ENCODE assay signal across 8 cellular contexts in genomic region chr17:4997302-4998026, GRCh38. TPM values are rescaled to one million over a fixed set of nuclear protein-coding genes. Genes with fewer than 3 reads are reported as not detected.
DNase-seq lines count a peak whose midpoint lies in the region; ATAC-seq and TF ChIP-seq lines count a peak whose summit lies in the region.

Gene INCA1 (minus strand): TSS chr17:4997522. CDS start chr17:4994437, 3,085 bp downstream.
Gene KIF1C (plus strand): TSS chr17:4997950. CDS start chr17:5000247, 2,297 bp downstream.

- H3K36me3 ChIP-seq in DOHH2 (ENCODE audit: control insufficient read depth, low read length) (peaks cover 13% of the 10 kb centered on the region), stomach (peaks cover 16 to 21% (median 20%) of the 10 kb centered on the region in 4 donors)

- H3K79me2 ChIP-seq in DOHH2 (ENCODE audit: control insufficient read depth, low read length), result peaks cover 12% of the 10 kb centered on the region

- peaks cover 5% of the 10 kb centered on the region for H3K36me3 Mint-ChIP-seq in neural crest cell (ENCODE audit: low read depth)

- H3K27me3 ChIP-seq in DOHH2 (ENCODE audit: control insufficient read depth, low read length) (no peaks in the 10 kb centered on the region), stomach (no peaks in the 10 kb centered on the region)

- CTCF ChIA-PET in RWPE1 (lab: Yijun Ruan, JAX), result interaction anchor here (0.6 to 1.3 kb wide), 3 partner anchors 10 to 1484 kb away, joined by 3 to 6 read pairs (median 5); partner anchors contain the start of gene CAMTA2

- H3K4me1 ChIP-seq in DOHH2 (ENCODE audit: control insufficient read depth, low read length) (peaks cover 21% of the 10 kb centered on the region), stomach (peaks cover 27 to 34% (median 32%) of the 10 kb centered on the region in 4 donors)

- H3K4me3 Mint-ChIP-seq in neural crest cell, result peak within 1 kb of the TSS; percentile 88

- H3K4me2 ChIP-seq in DOHH2 (ENCODE audit: low read length), result peak within 1 kb of the TSS; percentile 98

- peak within 1 kb of the TSS; percentile 85 for H3K4me3 ChIP-seq in DOHH2 (ENCODE audit: low read length)
- peak within 1 kb of the TSS; percentile 93 to 99 (median 98) for H3K4me3 ChIP-seq in stomach

- peak; percentile 74 for ATAC-seq in GM21737 (IDR thresholded peaks at IDR 0.05; ENCODE audit: unreplicated experiment)

- intact Hi-C loops in stomach (cut with DNase I; ENCODE audit: low total_unique reads), result no loop called here

- H3K9me2 ChIP-seq in DOHH2 (replicated peaks; ENCODE audit: control insufficient read depth, low read length), result no peaks in the 10 kb centered on the region

- peak within 1 kb of the TSS; percentile 62 for H3K27ac Mint-ChIP-seq in neural crest cell (ENCODE audit: unreplicated experiment)

- H3K9me3 Mint-ChIP-seq in neural crest cell, result no peaks in the 10 kb centered on the region

- peaks cover 7% of the 10 kb centered on the region for H3K27me3 Mint-ChIP-seq in neural crest cell (ENCODE audit: low read depth)

- H3K27ac ChIP-seq in DOHH2 (ENCODE audit: low read depth, low read length) (peak within 1 kb of the TSS; percentile 44; the same call in 1 of the 2 replicates), RWPE1 (peak within 1 kb of the TSS; percentile 89), stomach (peak within 1 kb of the TSS; percentile 91 to 97 (median 94))

- no peaks in the 10 kb centered on the region for H3F3A ChIP-seq in DOHH2 (ENCODE audit: control insufficient read depth, insufficient read depth)

- WGBS in stomach, 5 donors, result 0 to 2% (median 1%) methylated on average over 18 to 93 of the region's 93 CpGs; no CpG with 5 or more reads in 1 of the 5 donors

- no peaks in the 10 kb centered on the region for H4K20me1 ChIP-seq in DOHH2 (ENCODE audit: control insufficient read depth, insufficient read depth, low read depth, low read length)

- H3K9me3 ChIP-seq in DOHH2 (ENCODE audit: control insufficient read depth, insufficient read depth, low read length) (no peaks in the 10 kb centered on the region), stomach (no peaks in the 10 kb centered on the region)

- TF ChIP-seq EP300 in stomach (IDR thresholded peaks at IDR 0.05), result no peak

- DNase-seq in KG1 (lab: John Stamatoyannopoulos, UW) (peak; percentile 28), RWPE1 (ENCODE audit: low spot score) (peak; percentile 96), fibroblast of the conjunctiva (ENCODE audit: low read depth) (peak; percentile 68), neural crest cell (ENCODE audit: low read depth, low spot score) (peak; percentile 84), stomach (peak; percentile 95)
- peak; percentile 96 for DNase-seq in activated effector memory CD4-positive, alpha-beta T cell treated with anti-CD3 and anti-CD28 coated beads, Interleukin-2, amount 50 U/mL, for 16 hours

- TF ChIP-seq POLR2A in stomach (IDR thresholded peaks at IDR 0.05), result peak in 2 of 4 donors; percentile 43 to 58

- POLR2A ChIA-PET in RWPE1 (lab: Yijun Ruan, JAX; ENCODE audit: low non-redundant PET), result interaction anchor here (0.9 to 2.0 kb wide), 5 partner anchors 9 to 88 kb away, joined by 3 to 6 read pairs (median 4); partner anchors contain the start of genes RNF167, SLC25A11 and SPAG7

- peaks cover 15% of the 10 kb centered on the region for H3K4me1 Mint-ChIP-seq in neural crest cell

- TF ChIP-seq CTCF in DOHH2 (IDR thresholded peaks at IDR 0.05; ENCODE audit: low read depth, low read length, poor library complexity, severe bottlenecking), result no peak
- TF ChIP-seq CTCF in RWPE1 (conservative IDR thresholded peaks at IDR 0.05; ENCODE audit: low read depth), result no peak
- peak; percentile 39 for TF ChIP-seq CTCF in neural crest cell (conservative IDR thresholded peaks at IDR 0.05)
- peak in 2 of 7 experiments; percentile 23 to 27 for TF ChIP-seq CTCF in stomach (IDR thresholded peaks at IDR 0.05)

RNA-seq across cellular contexts. Expression of gene INCA1, which starts in this region (rescaled TPM):
- 0.43 and 0.86 TPM in 2 replicates for total RNA-seq in neural crest cell
- 1 to 10 TPM in 2 of 5 donors, not detected in 3; 1.3 to 6.1 TPM for total RNA-seq in stomach
- polyA plus RNA-seq in stomach, result 1 to 10 TPM; 1.4 to 2.7 (median 1.6) TPM

RNA-seq across cellular contexts. Expression of gene KIF1C, which starts in this region (rescaled TPM):
- 61.7 and 68.4 TPM in 2 replicates for total RNA-seq in neural crest cell
- total RNA-seq in stomach, result 100 to 1,000 TPM in 2 of 5 donors, 10 to 100 TPM in 3; 47.5 to 334 (median 94.8) TPM
- polyA plus RNA-seq in stomach, result 100 to 1,000 TPM in 1 of 3 donors, 10 to 100 TPM in 2; 33.4 to 130 (median 70.3) TPM

Comparison
In these comparisons a context has a peak if more than half of its experiments do, and no peak if none do; other contexts are left out.
1. Peak in every context shown above with its lines: DNase-seq, ATAC-seq, H3K4me3 ChIP-seq and H3K27ac ChIP-seq.
2. H3K27ac ChIP-seq: peak in every context shown above with its lines; median percentile 94 in stomach; 89 in RWPE1; 44 in DOHH2.
3. DNase-seq: peak in every context shown above with its lines; median percentile 96 in RWPE1; 96 in activated effector memory CD4-positive, alpha-beta T cell treated with anti-CD3 and anti-CD28 coated beads, Interleukin-2, amount 50 U/mL, for 16 hours; 95 in stomach; 84 in neural crest cell; 68 in fibroblast of the conjunctiva; 28 in KG1.